In genomic region chr11:43145653-43146052, GRCh38 we compare ENCODE assay signal across 13 cellular contexts.
DNase-seq lines count a peak whose midpoint lies in the region; ATAC-seq lines count a peak whose summit lies in the region.
"Had no signal": no experiment of that assay in that cellular context is flagged by ENCODE, and none has a peak within 500 bp of the region (broad histone marks: within the 10 kb centered on the region; RNA-seq: fewer than 3 reads in every experiment).

No MANE protein-coding gene starts in this region.

- peak; percentile 94 for ATAC-seq in GM18508 (IDR thresholded peaks at IDR 0.05; ENCODE audit: insufficient read depth, unreplicated experiment)
- peak; percentile 86 for ATAC-seq in GM19395 (IDR thresholded peaks at IDR 0.05; ENCODE audit: unreplicated experiment)
- ATAC-seq in HG02798 (IDR thresholded peaks at IDR 0.05; ENCODE audit: poor library complexity, unreplicated experiment), result peak; percentile 88
- ATAC-seq in HG03460 (IDR thresholded peaks at IDR 0.05; ENCODE audit: unreplicated experiment), result peak; percentile 80
- ATAC-seq in effector memory CD8-positive, alpha-beta T cell (replicated peaks), result no peak

- H3K27ac ChIP-seq in effector memory CD4-positive, alpha-beta T cell (ENCODE audit: insufficient read depth, low read length, poor library complexity, severe bottlenecking), result no peak overlapping the region
- H3K27ac ChIP-seq: KMS-11, right atrium auricular region, SK-N-MC had no signal

- no peaks in the 10 kb centered on the region for H3K27me3 ChIP-seq in effector memory CD4-positive, alpha-beta T cell (replicated peaks; ENCODE audit: control insufficient read depth, insufficient read depth, low read length, poor library complexity, severe bottlenecking)
- H3K27me3 ChIP-seq: right atrium auricular region had no signal

- H3K4me1 ChIP-seq in effector memory CD4-positive, alpha-beta T cell (ENCODE audit: control insufficient read depth, insufficient read depth, low read length, poor library complexity, severe bottlenecking), result no peaks in the 10 kb centered on the region
- H3K4me1 ChIP-seq: right atrium auricular region had no signal

- H3K27me3 Mint-ChIP-seq in effector memory CD8-positive, alpha-beta T cell, result no peaks in the 10 kb centered on the region
- H3K27me3 Mint-ChIP-seq: CD4-positive, alpha-beta memory T cell had no signal

- no peak overlapping the region for H3K27ac Mint-ChIP-seq in effector memory CD8-positive, alpha-beta T cell

- peaks cover 3% of the 10 kb centered on the region for H3K36me3 Mint-ChIP-seq in effector memory CD8-positive, alpha-beta T cell (ENCODE audit: insufficient read depth)
- H3K36me3 Mint-ChIP-seq: CD4-positive, alpha-beta memory T cell had no signal

- peaks cover 0 to 8% of the 10 kb centered on the region in 2 donors for H3K9me3 Mint-ChIP-seq in effector memory CD8-positive, alpha-beta T cell

- H3K4me1 Mint-ChIP-seq in effector memory CD8-positive, alpha-beta T cell (ENCODE audit: low read depth in 2 of 2), result no peaks in the 10 kb centered on the region
- H3K4me1 Mint-ChIP-seq: CD4-positive, alpha-beta memory T cell had no signal

- DNase-seq in superior temporal gyrus (ENCODE audit: extremely low spot score), result no peak
- no peak for DNase-seq in effector memory CD4-positive, alpha-beta T cell
- DNase-seq in NCI-H510A (lab: John Stamatoyannopoulos, UW), result no peak
- no peak for DNase-seq in effector memory CD8-positive, alpha-beta T cell
- DNase-seq: CD4-positive, alpha-beta memory T cell; NCI-H524 had no signal

- no peak overlapping the region for H3K4me3 ChIP-seq in effector memory CD4-positive, alpha-beta T cell (ENCODE audit: insufficient read depth, low read depth, low read length, poor library complexity, severe bottlenecking)
- H3K4me3 ChIP-seq: right atrium auricular region, SK-N-MC had no signal

- H3K4me3 Mint-ChIP-seq in effector memory CD8-positive, alpha-beta T cell, result no peak overlapping the region
- H3K4me3 Mint-ChIP-seq: CD4-positive, alpha-beta memory T cell had no signal

- H3K9me3 ChIP-seq in effector memory CD4-positive, alpha-beta T cell (ENCODE audit: control insufficient read depth, low read length), result no peaks in the 10 kb centered on the region

- no peaks in the 10 kb centered on the region for H3K36me3 ChIP-seq in effector memory CD4-positive, alpha-beta T cell (ENCODE audit: control insufficient read depth, insufficient read depth, low read length)
- H3K36me3 ChIP-seq: right atrium auricular region had no signal
